ENCODE assay signal across 8 cellular contexts in genomic region chr7:50664461-50664922, GRCh38.
DNase-seq lines count a peak whose midpoint lies in the region; ATAC-seq, FAIRE-seq and TF ChIP-seq lines count a peak whose summit lies in the region.

No MANE protein-coding gene starts in this region.

- peak overlapping the region; percentile 20 to 79 (median 49) for H3K27ac Mint-ChIP-seq in CD8-positive, alpha-beta memory T cell
- no peak overlapping the region for H3K27ac Mint-ChIP-seq in Calu3 (ENCODE audit: unreplicated experiment)

- no peaks in the 10 kb centered on the region for H3K9me3 Mint-ChIP-seq in CD8-positive, alpha-beta memory T cell
- H3K9me3 Mint-ChIP-seq in Calu3 (ENCODE audit: low read depth, unreplicated experiment): no peaks in the 10 kb centered on the region

- intact Hi-C loops in colonic mucosa (cut with DNase I): no loop called here
- intact Hi-C loops in Calu3 (cut with micrococcal nuclease; ENCODE audit: unreplicated experiment): no loop called here

- H3K4me1 Mint-ChIP-seq in CD8-positive, alpha-beta memory T cell: peaks cover 55 to 60% (median 56%) of the 10 kb centered on the region in 3 donors
- H3K4me1 Mint-ChIP-seq in Calu3 (ENCODE audit: low read depth, unreplicated experiment): no peaks in the 10 kb centered on the region

- no peak for TF ChIP-seq CTCF in osteoblast (IDR thresholded peaks at IDR 0.05; ENCODE audit: extremely low read depth, low read depth, low read length)
- TF ChIP-seq CTCF in colonic mucosa (IDR thresholded peaks at IDR 0.05): no peak
- no peak for TF ChIP-seq CTCF in Calu3 (IDR thresholded peaks at IDR 0.05; ENCODE audit: unreplicated experiment)

- ATAC-seq in GM19372 (IDR thresholded peaks at IDR 0.05; ENCODE audit: low read depth, unreplicated experiment) (peak; percentile 38), HG03196 (IDR thresholded peaks at IDR 0.05; ENCODE audit: unreplicated experiment) (peak; percentile 52)

- BruUV-seq in Calu3 (replicated peaks; lab: Mats Ljungman, UMichigan): no TSS peak

- H4K20me1 ChIP-seq in osteoblast (ENCODE audit: insufficient read depth, low read length): peaks cover 70% of the 10 kb centered on the region

- H3K4me2 ChIP-seq in osteoblast (ENCODE audit: insufficient read depth, low read length): peak overlapping the region; percentile 58

- POLR2A ChIA-PET in CD8-positive, alpha-beta memory T cell (lab: Charles Lee): no interaction called here

- no peaks in the 10 kb centered on the region for H3K36me3 Mint-ChIP-seq in CD8-positive, alpha-beta memory T cell
- peaks cover 12% of the 10 kb centered on the region for H3K36me3 Mint-ChIP-seq in Calu3 (ENCODE audit: insufficient read depth, unreplicated experiment)

- CTCF ChIA-PET in CD8-positive, alpha-beta memory T cell (lab: Charles Lee): interaction anchor here (1.8 kb wide), 1 partner anchor 15 kb away, joined by 4 read pairs; no protein-coding TSS in a partner anchor
- CTCF ChIA-PET in Calu3 (lab: Charles Lee): interaction anchor here (0.6 kb wide), 1 partner anchor 11 kb away, joined by 5 read pairs; no protein-coding TSS in a partner anchor

- peak in 1 of 5 donors; percentile 54 for DNase-seq in CD8-positive, alpha-beta memory T cell
- peak; percentile 63 for DNase-seq in activated CD8-positive, alpha-beta memory T cell treated with anti-CD3 and anti-CD28 coated beads, Interleukin-2, amount 50 U/mL, for 48 hours
- peak; percentile 95 for DNase-seq in osteoblast (ENCODE audit: insufficient read length, low spot score, missing footprints)
- no peak for DNase-seq in colonic mucosa
- no peak for DNase-seq in Calu3
- DNase-seq in small intestine: no peak

- no peak overlapping the region for H3K27ac ChIP-seq in CD8-positive, alpha-beta memory T cell (ENCODE audit: low read depth, low read length)
- H3K27ac ChIP-seq in osteoblast (ENCODE audit: low read depth, low read length) (no peak overlapping the region), colonic mucosa (no peak overlapping the region), small intestine (ENCODE audit: low read depth in 1 of 2, low read length in 1 of 2) (no peak overlapping the region)

- no peak overlapping the region for H3K9ac ChIP-seq in colonic mucosa (ENCODE audit: low read depth in 2 of 2, low read length in 2 of 2)

- WGBS in small intestine, 3 donors: 68 to 80% (median 77%) methylated on average over 9 of the region's 9 CpGs

- H3K27me3 Mint-ChIP-seq in CD8-positive, alpha-beta memory T cell: no peaks in the 10 kb centered on the region
- no peaks in the 10 kb centered on the region for H3K27me3 Mint-ChIP-seq in Calu3 (ENCODE audit: unreplicated experiment)

- H3K9me3 ChIP-seq in CD8-positive, alpha-beta memory T cell (ENCODE audit: low read length): no peaks in the 10 kb centered on the region
- H3K9me3 ChIP-seq in osteoblast (ENCODE audit: low read depth, low read length) (no peaks in the 10 kb centered on the region), colonic mucosa (no peaks in the 10 kb centered on the region), small intestine (ENCODE audit: control insufficient read depth, low read depth) (no peaks in the 10 kb centered on the region)

- peaks cover 55% of the 10 kb centered on the region for H3K4me1 ChIP-seq in CD8-positive, alpha-beta memory T cell (ENCODE audit: insufficient read depth, low read length)
- H3K4me1 ChIP-seq in osteoblast (ENCODE audit: insufficient read depth, low read length): peaks cover 38% of the 10 kb centered on the region
- H3K4me1 ChIP-seq in colonic mucosa: peaks cover 3% of the 10 kb centered on the region
- H3K4me1 ChIP-seq in small intestine (ENCODE audit: control insufficient read depth in 2 of 2, insufficient read depth in 1 of 2, low read depth in 1 of 2, low read length in 1 of 2): no peaks in the 10 kb centered on the region

- H3K4me3 Mint-ChIP-seq in CD8-positive, alpha-beta memory T cell: peak overlapping the region in 4 of 7 donors; percentile 2 to 52 (median 24)
- H3K4me3 Mint-ChIP-seq in Calu3 (ENCODE audit: low read depth, unreplicated experiment): no peak overlapping the region

- no peaks in the 10 kb centered on the region for H3K27me3 ChIP-seq in CD8-positive, alpha-beta memory T cell (ENCODE audit: insufficient read depth, low read length, poor library complexity, severe bottlenecking)
- no peaks in the 10 kb centered on the region for H3K27me3 ChIP-seq in osteoblast (ENCODE audit: insufficient read depth, low read length)
- no peaks in the 10 kb centered on the region for H3K27me3 ChIP-seq in colonic mucosa
- H3K27me3 ChIP-seq in small intestine (ENCODE audit: control insufficient read depth in 2 of 2, insufficient read depth in 2 of 2, low read length in 2 of 2): no peaks in the 10 kb centered on the region

- H3K4me3 ChIP-seq in CD8-positive, alpha-beta memory T cell (ENCODE audit: low read length): no peak overlapping the region
- H3K4me3 ChIP-seq in osteoblast (ENCODE audit: insufficient read depth, low read length) (no peak overlapping the region), colonic mucosa (no peak overlapping the region), small intestine (ENCODE audit: low read depth in 1 of 2, low read length in 2 of 2) (no peak overlapping the region)

- H2AFZ ChIP-seq in osteoblast (ENCODE audit: low read length): no peak overlapping the region

- peaks cover 26% of the 10 kb centered on the region for H3K79me2 ChIP-seq in osteoblast (ENCODE audit: insufficient read depth, low read length)

- FAIRE-seq in small intestine (lab: Jason Lieb, UNC): no peak

- H3K36me3 ChIP-seq in CD8-positive, alpha-beta memory T cell (ENCODE audit: insufficient read depth, low read length): no peaks in the 10 kb centered on the region
- peaks cover 12% of the 10 kb centered on the region for H3K36me3 ChIP-seq in osteoblast (ENCODE audit: insufficient read depth, low read length)
- no peaks in the 10 kb centered on the region for H3K36me3 ChIP-seq in colonic mucosa
- no peaks in the 10 kb centered on the region for H3K36me3 ChIP-seq in small intestine (ENCODE audit: control insufficient read depth in 2 of 2, insufficient read depth in 2 of 2, low read length in 2 of 2)

Comparison
In these comparisons a context has a peak if more than half of its experiments do, and no peak if none do; other contexts are left out.
1. DNase-seq: peak in activated CD8-positive, alpha-beta memory T cell treated with anti-CD3 and anti-CD28 coated beads, Interleukin-2, amount 50 U/mL, for 48 hours (single experiment) and osteoblast (single experiment); none in colonic mucosa (single experiment), Calu3 (single experiment) and small intestine (single experiment).